Comparison of ENCODE assay signal across 12 cellular contexts in the genomic region with DNA sequence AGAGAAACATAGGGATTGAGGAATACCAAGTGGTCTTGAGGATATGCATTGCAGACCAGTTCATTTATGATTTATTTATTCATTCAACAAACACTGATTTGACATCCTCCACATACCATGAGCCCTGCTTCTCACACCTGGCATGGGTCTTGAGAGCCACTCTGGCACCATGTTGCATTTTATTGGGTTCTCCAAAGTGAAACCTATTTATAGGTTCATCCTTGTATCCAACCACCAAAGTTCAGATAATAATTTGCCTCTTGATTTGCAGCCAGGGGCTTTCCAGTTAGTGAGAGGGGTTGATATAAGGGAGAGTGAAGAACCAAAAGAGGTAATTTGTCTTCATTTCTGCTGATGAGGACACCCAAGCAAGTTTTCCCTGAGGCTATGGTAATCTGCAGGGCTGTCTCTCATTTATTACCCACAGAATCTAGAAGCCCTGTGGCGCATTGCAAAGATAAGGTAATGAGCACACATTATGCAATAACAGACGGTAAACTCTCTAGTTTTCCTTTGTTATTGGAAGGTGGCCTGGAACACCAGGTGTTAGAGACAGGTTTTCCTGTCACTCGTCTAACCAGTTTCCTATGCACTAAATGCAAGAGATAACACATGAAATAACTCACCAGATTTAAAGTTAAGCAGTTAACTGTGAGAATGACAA. TPM values are rescaled to one million over a fixed set of nuclear protein-coding genes. Genes with fewer than 3 reads are reported as not detected.
DNase-seq lines count a peak whose midpoint lies in the region; ATAC-seq and TF ChIP-seq lines count a peak whose summit lies in the region.
"Had no signal": no experiment of that assay in that cellular context is flagged by ENCODE, and none has a peak within 500 bp of the region (broad histone marks: within the 10 kb centered on the region; RNA-seq: fewer than 3 reads in every experiment).

No MANE protein-coding gene starts in this region.

- H3K4me1 ChIP-seq in PC-3 (ENCODE audit: insufficient read depth, low read length) (no peaks in the 10 kb centered on the region), lower lobe of right lung (no peaks in the 10 kb centered on the region)

- H3K27me3 ChIP-seq in PC-3 (ENCODE audit: low read length) = no peaks in the 10 kb centered on the region
- H3K27me3 ChIP-seq in lower lobe of right lung (ENCODE audit: low read depth) = no peaks in the 10 kb centered on the region
- H3K27me3 ChIP-seq: MG63 had no signal

- ATAC-seq in PC-3 = no peak
- ATAC-seq in lower lobe of right lung = peak; percentile 43 to 69
- ATAC-seq in HG03108 (IDR thresholded peaks at IDR 0.05; ENCODE audit: unreplicated experiment) = no peak
- ATAC-seq: activated T-cell treated with anti-CD3 and anti-CD28 coated beads, Interleukin-2, amount 50 U/mL, for 72 hours had no signal

- no peaks in the 10 kb centered on the region for H3K79me2 ChIP-seq in PC-3 (ENCODE audit: low read length)

- intact Hi-C loops in PC-3 (cut with micrococcal nuclease) (loop anchor here (10.0 kb wide), 3 partner anchors 526 to 866 kb away; no protein-coding TSS in a partner anchor), lower lobe of right lung (cut with DNase I) (no loop called here)

- H4K20me1 ChIP-seq in PC-3 (ENCODE audit: low read length) = no peaks in the 10 kb centered on the region

- H3K27ac ChIP-seq in PC-3 (ENCODE audit: low read length) (no peak overlapping the region), lower lobe of right lung (no peak overlapping the region)

- POLR2A ChIA-PET in PC-3 (lab: Charles Lee; ENCODE audit: unreplicated experiment) = no interaction called here

- no peak overlapping the region for H3K4me2 ChIP-seq in PC-3 (ENCODE audit: low read length)

- TF ChIP-seq CTCF in PC-3 (conservative IDR thresholded peaks at IDR 0.05; ENCODE audit: low read depth, low read length) = no peak
- TF ChIP-seq CTCF in lower lobe of right lung (IDR thresholded peaks at IDR 0.05) = no peak

- H3K9me3 ChIP-seq in PC-3 (ENCODE audit: low read length) (no peaks in the 10 kb centered on the region), lower lobe of right lung (no peaks in the 10 kb centered on the region)
- H3K9me3 ChIP-seq: MG63 had no signal

- BruUV-seq in PC-3 (replicated peaks; lab: Mats Ljungman, UMichigan) = no TSS peak

- H3K4me3 ChIP-seq in PC-3 (ENCODE audit: low read length) (no peak overlapping the region), lower lobe of right lung (no peak overlapping the region)
- H3K4me3 ChIP-seq: MG63 had no signal

- CTCF ChIA-PET in PC-3 (lab: Charles Lee) = no interaction called here

- DNase-seq in Daoy (ENCODE audit: low read depth) (peak; percentile 19), NCI-H146 (lab: John Stamatoyannopoulos, UW) (peak; percentile 99), PC-3 (peak; percentile 18), lower lobe of right lung (no peak), NCI-H1694 (lab: John Stamatoyannopoulos, UW) (no peak), NCI-H82 (lab: John Stamatoyannopoulos, UW) (no peak)
- DNase-seq in stimulated activated CD4-positive, alpha-beta T cell treated with anti-CD3 and anti-CD28 coated beads, Interleukin-2, amount 100 ng/mL, for 48 hours = no peak
- DNase-seq: activated CD4-positive, CD25-positive, alpha-beta regulatory T cell; activated T-cell treated with anti-CD3 and anti-CD28 coated beads, Interleukin-2, amount 50 U/mL, for 72 hours; CD8-positive, alpha-beta memory T cell; MG63 had no signal

- no peak overlapping the region for H3K9ac ChIP-seq in PC-3 (ENCODE audit: low read length)

- no peak overlapping the region for H2AFZ ChIP-seq in PC-3 (ENCODE audit: low read length)

- no peaks in the 10 kb centered on the region for H3F3A ChIP-seq in PC-3 (ENCODE audit: low read length, unreplicated experiment)

- H3K9me2 ChIP-seq in PC-3 (replicated peaks; ENCODE audit: low read length) = no peaks in the 10 kb centered on the region

- no peaks in the 10 kb centered on the region for H3K36me3 ChIP-seq in PC-3 (ENCODE audit: low read depth, low read length)
- no peaks in the 10 kb centered on the region for H3K36me3 ChIP-seq in lower lobe of right lung
- H3K36me3 ChIP-seq: MG63 had no signal

RNA-seq across cellular contexts. Expression of gene ICA1, which starts 28.8 kb away (rescaled TPM):
- 15.1 and 18.1 TPM in 2 replicates for total RNA-seq in Daoy (2014; rRNA removed; shearing (Covaris generic))
- total RNA-seq in PC-3 (2014; rRNA removed) (1.1 and 3.2 TPM in 2 replicates), lower lobe of right lung (19.5 TPM)

Comparison
In these comparisons a context has a peak if more than half of its experiments do, and no peak if none do; other contexts are left out.
1. DNase-seq: peak in Daoy (single experiment), NCI-H146 (single experiment) and PC-3 (single experiment); none in lower lobe of right lung (single experiment), NCI-H1694 (single experiment), NCI-H82 (single experiment) and stimulated activated CD4-positive, alpha-beta T cell treated with anti-CD3 and anti-CD28 coated beads, Interleukin-2, amount 100 ng/mL, for 48 hours (0 of 2).
2. ATAC-seq: peak in lower lobe of right lung (2 of 2); none in PC-3 (single experiment) and HG03108 (single experiment).